ENCODE assay signal across 2 cellular contexts in the genomic region with DNA sequence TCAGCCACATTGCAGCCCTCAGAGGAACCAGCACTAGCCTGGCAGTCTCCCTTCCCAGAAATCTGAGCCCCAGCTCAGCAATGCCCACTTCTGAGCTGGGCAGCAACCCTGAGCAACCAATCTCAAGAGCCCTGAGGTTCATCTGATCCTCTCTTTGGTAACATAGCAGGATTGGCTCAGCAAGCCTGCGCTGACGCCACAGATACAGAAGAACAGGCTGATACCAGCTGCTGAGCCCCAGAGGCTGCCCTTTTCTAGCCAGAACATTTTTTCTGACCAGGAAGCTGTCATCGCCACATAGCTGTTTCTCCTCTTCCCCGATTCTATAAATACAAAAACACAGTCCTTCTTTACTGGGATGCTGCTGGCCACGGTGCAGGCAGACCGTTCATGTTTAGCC.
TF ChIP-seq lines count a peak whose summit lies in the region.

No MANE protein-coding gene starts in this region.

TF ChIP-seq in IMR-90, 13 proteins besides CTCF, POLR2A, EP300 and RAD21:
- no peak for TF ChIP-seq BHLHE40 (IDR thresholded peaks at IDR 0.05; ENCODE audit: low read depth, low read length)
- TF ChIP-seq USF2 (IDR thresholded peaks at IDR 0.05; ENCODE audit: low read depth, low read length), result no peak
- no peak for TF ChIP-seq CEBPB (IDR thresholded peaks at IDR 0.05; ENCODE audit: low read depth, low read length)
- TF ChIP-seq ELK1 (IDR thresholded peaks at IDR 0.05; ENCODE audit: borderline replicate concordance, low read depth, low read length), result no peak
- no peak for TF ChIP-seq MXI1 (IDR thresholded peaks at IDR 0.05; ENCODE audit: borderline replicate concordance, low read depth, low read length)
- TF ChIP-seq MAZ (IDR thresholded peaks at IDR 0.05; ENCODE audit: borderline replicate concordance, low read depth, low read length), result no peak
- no peak for TF ChIP-seq CHD1 (IDR thresholded peaks at IDR 0.05; ENCODE audit: low read depth, low read length)
- no peak for TF ChIP-seq MAFK (IDR thresholded peaks at IDR 0.05; ENCODE audit: low read depth, low read length)
- TF ChIP-seq RFX5 (IDR thresholded peaks at IDR 0.05; ENCODE audit: low read depth, low read length), result no peak
- no peak for TF ChIP-seq RCOR1 (IDR thresholded peaks at IDR 0.05; ENCODE audit: insufficient replicate concordance, low read length)
- TF ChIP-seq FOS (IDR thresholded peaks at IDR 0.05; ENCODE audit: low read depth, low read length), result no peak
- no peak for TF ChIP-seq NFE2L2 (IDR thresholded peaks at IDR 0.05; ENCODE audit: low read depth, low read length)
- TF ChIP-seq SMC3 (IDR thresholded peaks at IDR 0.05; ENCODE audit: low read depth, low read length), result no peak
TF ChIP-seq in IMR-90: peak in this region for 0.

TF ChIP-seq in HepG2, 621 proteins besides CTCF, POLR2A, EP300 and RAD21:
- TF ChIP-seq ZNF34 (CRISPR knock-in tag; IDR thresholded peaks at IDR 0.05; ENCODE audit: borderline replicate concordance), result no peak
- no peak for TF ChIP-seq ZNF101 (CRISPR knock-in tag; IDR thresholded peaks at IDR 0.05; ENCODE audit: borderline replicate concordance, low read depth)
- TF ChIP-seq POGZ (CRISPR knock-in tag; IDR thresholded peaks at IDR 0.05), result no peak
- no peak for TF ChIP-seq NFE2L2 (IDR thresholded peaks at IDR 0.05; ENCODE audit: low read length)
- no peak for TF ChIP-seq IKZF1 (IDR thresholded peaks at IDR 0.05)
- no peak for TF ChIP-seq ARHGAP35 (CRISPR knock-in tag; IDR thresholded peaks at IDR 0.05; ENCODE audit: borderline replicate concordance)
- no peak for TF ChIP-seq ZNF274 (CRISPR knock-in tag; IDR thresholded peaks at IDR 0.05)
- no peak for TF ChIP-seq SRSF1 (optimal IDR thresholded peaks at IDR 0.05; ENCODE audit: low read depth, low read length)
- TF ChIP-seq ZNF569 (CRISPR knock-in tag; IDR thresholded peaks at IDR 0.05; ENCODE audit: borderline replicate concordance), result no peak
- no peak for TF ChIP-seq ZNF678 (CRISPR knock-in tag; IDR thresholded peaks at IDR 0.05)
- TF ChIP-seq ZNF788 (CRISPR knock-in tag; IDR thresholded peaks at IDR 0.05; ENCODE audit: borderline replicate concordance), result no peak
- TF ChIP-seq PAX8 (CRISPR knock-in tag; IDR thresholded peaks at IDR 0.05; ENCODE audit: borderline replicate concordance), result no peak
- TF ChIP-seq ZBTB3 (CRISPR knock-in tag; IDR thresholded peaks at IDR 0.05; ENCODE audit: borderline replicate concordance, low read depth), result no peak
- no peak for TF ChIP-seq HMGXB4 (CRISPR knock-in tag; IDR thresholded peaks at IDR 0.05; ENCODE audit: borderline replicate concordance in 1 of 2, low read depth in 1 of 2)
- no peak for TF ChIP-seq ZSCAN20 (CRISPR knock-in tag; IDR thresholded peaks at IDR 0.05; ENCODE audit: borderline replicate concordance)
- TF ChIP-seq, protein P1, sequence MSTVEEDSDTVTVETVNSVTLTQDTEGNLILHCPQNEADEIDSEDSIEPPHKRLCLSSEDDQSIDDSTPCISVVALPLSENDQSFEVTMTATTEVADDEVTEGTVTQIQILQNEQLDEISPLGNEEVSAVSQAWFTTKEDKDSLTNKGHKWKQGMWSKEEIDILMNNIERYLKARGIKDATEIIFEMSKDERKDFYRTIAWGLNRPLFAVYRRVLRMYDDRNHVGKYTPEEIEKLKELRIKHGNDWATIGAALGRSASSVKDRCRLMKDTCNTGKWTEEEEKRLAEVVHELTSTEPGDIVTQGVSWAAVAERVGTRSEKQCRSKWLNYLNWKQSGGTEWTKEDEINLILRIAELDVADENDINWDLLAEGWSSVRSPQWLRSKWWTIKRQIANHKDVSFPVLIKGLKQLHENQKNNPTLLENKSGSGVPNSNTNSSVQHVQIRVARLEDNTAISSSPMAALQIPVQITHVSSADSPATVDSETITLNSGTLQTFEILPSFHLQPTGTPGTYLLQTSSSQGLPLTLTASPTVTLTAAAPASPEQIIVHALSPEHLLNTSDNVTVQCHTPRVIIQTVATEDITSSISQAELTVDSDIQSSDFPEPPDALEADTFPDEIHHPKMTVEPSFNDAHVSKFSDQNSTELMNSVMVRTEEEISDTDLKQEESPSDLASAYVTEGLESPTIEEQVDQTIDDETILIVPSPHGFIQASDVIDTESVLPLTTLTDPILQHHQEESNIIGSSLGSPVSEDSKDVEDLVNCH (CRISPR knock-in tag; IDR thresholded peaks at IDR 0.05), result no peak
- TF ChIP-seq ZNF12 (CRISPR knock-in tag; IDR thresholded peaks at IDR 0.05), result no peak
TF ChIP-seq in HepG2: peak in this region for 0.
